In genomic region chr1:173753830-173754229, GRCh38 we compare ENCODE assay signal across 21 cellular contexts.
"Had no signal": no experiment of that assay in that cellular context is flagged by ENCODE, and none has a peak within 500 bp of the region (broad histone marks: within the 10 kb centered on the region; RNA-seq: fewer than 3 reads in every experiment).

No MANE protein-coding gene starts in this region.

- FAIRE-seq: endothelial cell of umbilical vein, kidney, pancreas had no signal

- DNase-seq: dermis blood vessel endothelial cell; effector memory CD4-positive, alpha-beta T cell; foreskin melanocyte; kidney; left ventricle myocardium inferior; lower lobe of right lung; naive B cell; pancreas; sigmoid colon; spleen; stimulated activated CD4-positive, alpha-beta T cell treated with anti-CD3 and anti-CD28 coated beads, Interleukin-4, amount 100 ng/mL, for 4 hours; stimulated activated naive CD8-positive, alpha-beta T cell treated with anti-CD3 and anti-CD28 coated beads, Interleukin-15, Interleukin-2, amounts not matched to agents 100 U/mL and 50 U/mL, for 24 hours; substantia nigra; testis; tibial artery had no signal

- H3K4me1 ChIP-seq: esophagus muscularis mucosa, left ventricle myocardium inferior, lower lobe of right lung, pancreas, sigmoid colon, spleen, testis, tibial artery had no signal

- H3K9me3 ChIP-seq: esophagus muscularis mucosa, left ventricle myocardium inferior, lower lobe of right lung, neutrophil, pancreas, sigmoid colon, spleen, testis, tibial artery had no signal

- H3K27me3 ChIP-seq: esophagus muscularis mucosa, neutrophil, pancreas, sigmoid colon, spleen, testis, tibial artery had no signal

- H3K4me3 ChIP-seq: coronary artery, esophagus muscularis mucosa, left ventricle myocardium inferior, lower lobe of right lung, pancreas, sigmoid colon, spleen, testis, tibial artery had no signal

- H3K27ac ChIP-seq: coronary artery, esophagus muscularis mucosa, left ventricle myocardium inferior, lower lobe of right lung, neutrophil, pancreas, sigmoid colon, spleen, testis, tibial artery had no signal

- ATAC-seq: lower lobe of right lung; natural killer cell treated with Interleukin-12 subunit alpha and Interleukin-12 subunit beta and Interleukin-15 and Interleukin-18, amount 100 ng/mL, for 72 hours; pancreas; stimulated activated memory B cell treated with anti-CD40 and anti-IgM and Interleukin-4, amounts not matched to agents 10 μg/mL and 1 μg/mL and 100 μg/mL, for 72 hours; stimulated activated naive CD8-positive, alpha-beta T cell treated with anti-CD3 and anti-CD28 coated beads, Interleukin-15, Interleukin-2, amounts not matched to agents 100 U/mL and 50 U/mL, for 24 hours had no signal
